Comparison of ENCODE assay signal across 25 cellular contexts in the genomic region with DNA sequence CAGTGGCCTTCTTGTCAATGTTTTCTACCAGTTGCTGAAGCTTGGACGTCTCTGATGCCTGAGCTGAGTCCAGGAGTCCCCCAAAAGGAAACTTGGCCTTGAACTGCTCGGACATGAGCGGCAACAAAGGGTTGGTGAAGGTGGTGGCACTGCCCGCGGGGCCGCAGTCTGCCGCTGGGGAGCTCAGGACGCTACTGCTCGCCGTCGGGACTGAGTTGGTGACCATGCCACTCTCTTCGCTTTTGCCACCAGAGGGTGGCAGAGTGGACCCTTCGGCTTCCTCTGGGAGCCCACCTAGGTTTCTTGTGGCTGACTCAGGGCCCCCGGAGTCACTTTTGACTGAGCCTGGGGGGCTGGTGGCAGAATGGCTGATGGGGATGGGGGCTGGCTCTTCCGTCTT. TPM values are rescaled to one million over a fixed set of nuclear protein-coding genes. Genes with fewer than 3 reads are reported as not detected.
"Had no signal": no experiment of that assay in that cellular context is flagged by ENCODE, and none has a peak within 500 bp of the region (broad histone marks: within the 10 kb centered on the region; RNA-seq: fewer than 3 reads in every experiment).

No MANE protein-coding gene starts in this region.

- DNase-seq: activated CD4-positive, alpha-beta memory T cell treated with anti-CD3 and anti-CD28 coated beads for 36 hours; activated CD4-positive, alpha-beta T cell treated with anti-CD3 and anti-CD28 coated beads, Interleukin-2, amount 10 ng/mL, durations not matched to agents 7 days and 5 days; activated CD4-positive, CD25-positive, alpha-beta regulatory T cell; activated CD8-positive, alpha-beta memory T cell treated with anti-CD3 and anti-CD28 coated beads for 24 hours; activated effector memory CD4-positive, alpha-beta T cell treated with anti-CD3 and anti-CD28 coated beads, Interleukin-2, amount 50 U/mL, for 16 hours; activated naive CD4-positive, alpha-beta T cell treated with Interleukin-2 at 50 U/mL for 16 hours; activated T-cell treated with anti-CD3 and anti-CD28 coated beads, Interleukin-2, amount 50 U/mL, for 4 hours; amygdala; Karpas-422; MM.1S; NCI-H1105; NCI-H1436; NCI-H1694 treated with DMSO at 0.1 percent for 48 hours; NCI-H2029 treated with DMSO at 0.1 percent for 48 hours; NCI-H345; NCI-H510A treated with DMSO at 0.1 percent for 48 hours; NCI-H69; NK-92 treated with Interleukin-12 subunit alpha and Interleukin-12 subunit beta, amount 100 ng/mL, for 24 hours; OCI-M1; Right ventricle myocardium superior; RPMI8226; T-helper 17 cell; T-helper 9 cell had no signal

- ATAC-seq: activated T-cell treated with anti-CD3 and anti-CD28 coated beads, Interleukin-2, amount 50 U/mL, for 4 hours; Panc1; T-helper 17 cell had no signal

- H3K27me3 ChIP-seq: SJSA1 had no signal

- H3K4me3 ChIP-seq: SJSA1 had no signal

- H3K27ac ChIP-seq: SJSA1 had no signal

- H3K9me3 ChIP-seq: SJSA1 had no signal

RNA-seq across cellular contexts. Expression of gene SALL1, which starts 11.0 kb away (rescaled TPM):
- total RNA-seq: activated CD4-positive, alpha-beta memory T cell treated with anti-CD3 and anti-CD28 coated beads for 36 hours; activated CD4-positive, alpha-beta T cell treated with anti-CD3 and anti-CD28 coated beads, Interleukin-2, amount 10 ng/mL, durations not matched to agents 7 days and 5 days; activated T-cell treated with anti-CD3 and anti-CD28 coated beads, Interleukin-2, amount 50 U/mL, for 4 hours; T-helper 17 cell had no signal
